Comparison of ENCODE assay signal across 2 cellular contexts in the genomic region with DNA sequence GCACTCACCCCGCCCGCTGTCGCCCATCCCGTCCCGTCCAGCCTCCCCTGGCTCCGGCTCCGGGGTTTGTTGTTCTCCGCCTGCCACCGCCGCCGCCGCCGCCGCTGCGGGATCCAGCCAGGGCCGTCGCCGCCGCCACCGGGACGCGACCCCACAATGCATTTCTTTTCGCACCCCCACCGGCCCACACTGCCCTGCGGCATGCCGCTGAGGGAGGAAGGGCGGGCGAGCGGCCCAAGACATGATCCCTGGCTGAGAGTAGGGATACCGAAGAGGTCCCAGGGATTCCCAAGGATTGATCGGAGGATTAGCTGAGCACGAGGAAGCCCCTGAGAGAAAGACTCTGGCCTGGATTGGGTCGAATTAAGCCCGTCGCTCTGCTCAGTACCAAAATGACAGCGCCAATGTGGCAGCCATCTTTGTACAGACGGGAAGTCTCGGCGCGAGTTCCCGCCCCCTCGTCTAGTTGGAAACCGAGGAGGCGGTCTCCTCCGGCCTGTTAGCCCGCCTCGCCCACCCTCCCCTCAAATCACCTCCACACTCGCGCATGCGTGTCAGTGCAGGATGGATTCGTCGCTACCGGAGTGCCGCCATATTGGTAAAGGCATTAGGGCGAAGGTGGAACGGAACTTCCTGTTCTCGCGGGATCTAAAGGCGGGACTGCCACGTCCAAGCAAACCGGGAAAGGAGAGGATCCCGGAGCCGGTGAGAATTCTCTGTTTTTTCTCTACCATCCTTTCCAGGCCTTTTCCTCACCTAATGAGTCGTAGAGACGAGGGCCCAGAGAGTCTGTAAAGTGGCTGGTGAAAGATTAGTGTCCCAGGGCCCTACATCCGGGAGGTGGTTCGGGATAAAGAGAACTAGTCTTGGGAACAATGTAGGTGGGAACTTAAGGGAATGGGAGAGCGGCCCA.
TF ChIP-seq lines count a peak whose summit lies in the region.

Gene RXRB (minus strand): TSS at position 432 of the 913 bp plus-strand sequence. CDS start 189 bp downstream, at position 243.
Gene SLC39A7 (plus strand): TSS at position 634 of the 913 bp plus-strand sequence. CDS start 379 bp downstream, outside the sequence.

TF ChIP-seq in HCT116, 20 proteins besides CTCF, POLR2A, EP300 and RAD21 (continued from another document):
- TF ChIP-seq ZBTB33 (IDR thresholded peaks at IDR 0.05; ENCODE audit: extremely low read depth, insufficient replicate concordance, low read length) = peak; percentile 95
- TF ChIP-seq CBX3 (IDR thresholded peaks at IDR 0.05; ENCODE audit: low read depth) = no peak

TF ChIP-seq in neural cell, 6 proteins besides CTCF, POLR2A, EP300 and RAD21 (continued from another document):
- TF ChIP-seq, protein P1, sequence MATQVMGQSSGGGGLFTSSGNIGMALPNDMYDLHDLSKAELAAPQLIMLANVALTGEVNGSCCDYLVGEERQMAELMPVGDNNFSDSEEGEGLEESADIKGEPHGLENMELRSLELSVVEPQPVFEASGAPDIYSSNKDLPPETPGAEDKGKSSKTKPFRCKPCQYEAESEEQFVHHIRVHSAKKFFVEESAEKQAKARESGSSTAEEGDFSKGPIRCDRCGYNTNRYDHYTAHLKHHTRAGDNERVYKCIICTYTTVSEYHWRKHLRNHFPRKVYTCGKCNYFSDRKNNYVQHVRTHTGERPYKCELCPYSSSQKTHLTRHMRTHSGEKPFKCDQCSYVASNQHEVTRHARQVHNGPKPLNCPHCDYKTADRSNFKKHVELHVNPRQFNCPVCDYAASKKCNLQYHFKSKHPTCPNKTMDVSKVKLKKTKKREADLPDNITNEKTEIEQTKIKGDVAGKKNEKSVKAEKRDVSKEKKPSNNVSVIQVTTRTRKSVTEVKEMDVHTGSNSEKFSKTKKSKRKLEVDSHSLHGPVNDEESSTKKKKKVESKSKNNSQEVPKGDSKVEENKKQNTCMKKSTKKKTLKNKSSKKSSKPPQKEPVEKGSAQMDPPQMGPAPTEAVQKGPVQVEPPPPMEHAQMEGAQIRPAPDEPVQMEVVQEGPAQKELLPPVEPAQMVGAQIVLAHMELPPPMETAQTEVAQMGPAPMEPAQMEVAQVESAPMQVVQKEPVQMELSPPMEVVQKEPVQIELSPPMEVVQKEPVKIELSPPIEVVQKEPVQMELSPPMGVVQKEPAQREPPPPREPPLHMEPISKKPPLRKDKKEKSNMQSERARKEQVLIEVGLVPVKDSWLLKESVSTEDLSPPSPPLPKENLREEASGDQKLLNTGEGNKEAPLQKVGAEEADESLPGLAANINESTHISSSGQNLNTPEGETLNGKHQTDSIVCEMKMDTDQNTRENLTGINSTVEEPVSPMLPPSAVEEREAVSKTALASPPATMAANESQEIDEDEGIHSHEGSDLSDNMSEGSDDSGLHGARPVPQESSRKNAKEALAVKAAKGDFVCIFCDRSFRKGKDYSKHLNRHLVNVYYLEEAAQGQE (IDR thresholded peaks at IDR 0.05; ENCODE audit: borderline replicate concordance) = peak; percentile 92
- TF ChIP-seq POLR2AphosphoS5 (IDR thresholded peaks at IDR 0.05) (peak; percentile 94), SMC3 (conservative IDR thresholded peaks at IDR 0.05; ENCODE audit: poor library complexity) (no peak), MXI1 (conservative IDR thresholded peaks at IDR 0.05; ENCODE audit: poor library complexity, severe bottlenecking) (peak; percentile 86)
TF ChIP-seq in neural cell: peak in this region for 4.
